13 cellular contexts compared by ENCODE assay signal in the genomic region with DNA sequence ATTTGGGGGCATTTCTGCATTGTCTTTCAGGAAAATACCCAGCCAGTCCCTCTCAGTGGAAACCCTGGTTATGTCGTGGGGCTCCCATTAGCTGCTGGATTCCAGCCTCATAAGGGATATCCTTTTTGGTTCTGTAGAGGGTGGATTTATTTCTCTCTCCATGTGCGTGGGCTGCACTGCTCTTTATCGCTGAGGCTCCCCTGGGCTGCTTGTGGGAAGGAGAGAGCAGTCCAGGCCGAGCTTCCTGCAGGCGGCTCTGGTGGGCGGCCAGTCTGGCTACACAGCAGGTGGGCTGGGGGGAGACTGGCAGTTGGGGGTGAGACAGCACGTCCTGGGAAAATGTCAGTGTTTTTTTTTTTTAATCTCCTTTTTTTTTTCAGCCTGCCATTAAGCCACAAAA. TPM values are rescaled to one million over a fixed set of nuclear protein-coding genes. Genes with fewer than 3 reads are reported as not detected.
A peak's percentile ranks its signal among the peaks of the same experiment; 100 is the strongest.
DNase-seq lines count a peak whose midpoint lies in the region; FAIRE-seq and TF ChIP-seq lines count a peak whose summit lies in the region.
"Had no signal": no experiment of that assay in that cellular context is flagged by ENCODE, and none has a peak within 500 bp of the region (broad histone marks: within the 10 kb centered on the region; RNA-seq: fewer than 3 reads in every experiment).

No MANE protein-coding gene starts in this region.

- H4K20me1 ChIP-seq in astrocyte (ENCODE audit: insufficient read depth, low read length), result no peaks in the 10 kb centered on the region

- H3K4me2 ChIP-seq in astrocyte (ENCODE audit: low read length), result peak overlapping the region; percentile 58

- H3K9me3 Mint-ChIP-seq in astrocyte (ENCODE audit: unreplicated experiment), result no peaks in the 10 kb centered on the region
- H3K9me3 Mint-ChIP-seq in progenitor cell of endocrine pancreas (ENCODE audit: low read depth), result no peaks in the 10 kb centered on the region

- DNase-seq in H7, result peak; percentile 56
- peak; percentile 49 for DNase-seq in astrocyte (ENCODE audit: low read depth)
- DNase-seq in iPS-NIHi11 (ENCODE audit: low spot score), result peak; percentile 41
- no peak for DNase-seq in DMS53 treated with DMSO at 0.1 percent for 48 hours (lab: John Stamatoyannopoulos, UW; ENCODE audit: unreplicated experiment)
- DNase-seq in activated CD8-positive, alpha-beta memory T cell treated with anti-CD3 and anti-CD28 coated beads, Interleukin-2, amount 50 U/mL, for 48 hours, result no peak
- no peak for DNase-seq in SK-N-DZ (ENCODE audit: low spot score)
- no peak for DNase-seq in progenitor cell of endocrine pancreas (ENCODE audit: low spot score, unreplicated experiment)
- DNase-seq: NCI-H1694, T-helper 9 cell had no signal

- H3K27me3 Mint-ChIP-seq in astrocyte (ENCODE audit: low read depth, unreplicated experiment) (no peaks in the 10 kb centered on the region), progenitor cell of endocrine pancreas (no peaks in the 10 kb centered on the region)

- H3K9ac ChIP-seq in astrocyte (ENCODE audit: low read length) (peak overlapping the region; percentile 28), skeletal muscle tissue (ENCODE audit: low read depth in 1 of 3, low read length in 3 of 3) (peak overlapping the region in 1 of 3 donors; percentile 41)

- H3K4me3 Mint-ChIP-seq in astrocyte (ENCODE audit: unreplicated experiment), result no peak overlapping the region
- no peak overlapping the region for H3K4me3 Mint-ChIP-seq in progenitor cell of endocrine pancreas (ENCODE audit: low read depth)

- H3K4me3 ChIP-seq in H7 (ENCODE audit: insufficient read depth, low read depth, low read length), result no peak overlapping the region
- H3K4me3 ChIP-seq in astrocyte (ENCODE audit: insufficient read depth, low read depth, low read length), result no peak overlapping the region
- H3K4me3 ChIP-seq in skeletal muscle tissue (ENCODE audit: low read length in 3 of 3), result peak overlapping the region in 2 of 3 donors; percentile 17 to 28
- H3K4me3 ChIP-seq: prostate gland had no signal

- no peaks in the 10 kb centered on the region for H3K36me3 ChIP-seq in H7 (replicated peaks; ENCODE audit: control insufficient read depth, insufficient read depth, low read length)
- H3K36me3 ChIP-seq in astrocyte (ENCODE audit: insufficient read depth, low read length), result no peaks in the 10 kb centered on the region
- peaks cover 2 to 4% (median 3%) of the 10 kb centered on the region in 3 donors for H3K36me3 ChIP-seq in skeletal muscle tissue (ENCODE audit: control insufficient read depth in 3 of 3, insufficient read depth in 3 of 3, low read length in 3 of 3)
- H3K36me3 ChIP-seq: prostate gland had no signal

- no peaks in the 10 kb centered on the region for H3K79me2 ChIP-seq in astrocyte (ENCODE audit: insufficient read depth, low read length)

- peaks cover 43% of the 10 kb centered on the region for H3K4me1 Mint-ChIP-seq in astrocyte (ENCODE audit: low read depth, unreplicated experiment)
- H3K4me1 Mint-ChIP-seq in progenitor cell of endocrine pancreas (ENCODE audit: low read depth), result no peaks in the 10 kb centered on the region

- H3K27ac Mint-ChIP-seq in astrocyte (ENCODE audit: unreplicated experiment) (peak overlapping the region; percentile 88), progenitor cell of endocrine pancreas (no peak overlapping the region)

- no peak for TF ChIP-seq CTCF in astrocyte (IDR thresholded peaks at IDR 0.05; ENCODE audit: insufficient read depth, low read depth, low read length)
- TF ChIP-seq CTCF in progenitor cell of endocrine pancreas (IDR thresholded peaks at IDR 0.05; ENCODE audit: unreplicated experiment), result no peak

- H3K36me3 Mint-ChIP-seq in astrocyte (ENCODE audit: low read depth, unreplicated experiment) (peaks cover 10% of the 10 kb centered on the region), progenitor cell of endocrine pancreas (ENCODE audit: insufficient read depth) (peaks cover 3% of the 10 kb centered on the region)

- no peak for FAIRE-seq in astrocyte (lab: Jason Lieb, UNC)
- FAIRE-seq: bronchial epithelial cell, keratinocyte had no signal

- peaks cover 33% of the 10 kb centered on the region for H3K4me1 ChIP-seq in astrocyte (ENCODE audit: insufficient read depth, low read length)
- H3K4me1 ChIP-seq in skeletal muscle tissue (ENCODE audit: control insufficient read depth in 3 of 3, insufficient read depth in 3 of 3, low read length in 3 of 3), result peaks cover 19 to 37% (median 20%) of the 10 kb centered on the region in 3 donors
- H3K4me1 ChIP-seq: prostate gland had no signal

- H3K27me3 ChIP-seq in H7 (ENCODE audit: control insufficient read depth, insufficient read depth, low read length) (no peaks in the 10 kb centered on the region), astrocyte (ENCODE audit: insufficient read depth, low read length) (no peaks in the 10 kb centered on the region), skeletal muscle tissue (ENCODE audit: control insufficient read depth in 3 of 3, insufficient read depth in 3 of 3, low read length in 3 of 3) (no peaks in the 10 kb centered on the region)

- H3K27ac ChIP-seq in astrocyte (ENCODE audit: low read depth, low read length), result no peak overlapping the region
- no peak overlapping the region for H3K27ac ChIP-seq in skeletal muscle tissue (ENCODE audit: low read depth, low read length)
- H3K27ac ChIP-seq: prostate gland had no signal

- H3K9me3 ChIP-seq in astrocyte (ENCODE audit: insufficient read depth, low read depth, low read length) (no peaks in the 10 kb centered on the region), skeletal muscle tissue (ENCODE audit: control insufficient read depth in 3 of 3, low read length in 3 of 3) (no peaks in the 10 kb centered on the region)
- H3K9me3 ChIP-seq: prostate gland had no signal

- H2AFZ ChIP-seq in astrocyte (ENCODE audit: low read depth, low read length), result no peak overlapping the region

RNA-seq across cellular contexts. Expression of gene TCTN1, which starts 27.6 kb away (rescaled TPM):
- 6.2 and 7.8 TPM in 2 replicates for total RNA-seq in H7 (2014; rRNA removed; shearing (Covaris generic))
- total RNA-seq in astrocyte (22.6 and 32.0 TPM in 2 replicates), skeletal muscle tissue (14.1 TPM), progenitor cell of endocrine pancreas (72.6 and 84.0 TPM in 2 replicates)
- polyA plus RNA-seq in SK-N-DZ (2014; cell fraction: cytosol; rRNA removed), result 39.6 and 51.3 TPM in 2 replicates
- 83.2 and 117 TPM in 2 replicates for polyA plus RNA-seq in SK-N-DZ (2014; cell fraction: nucleus; rRNA removed)

RNA-seq across cellular contexts. Expression of gene HVCN1, which starts 47.4 kb away (rescaled TPM):
- total RNA-seq in H7 (2014; rRNA removed; shearing (Covaris generic)), result 5.8 and 6.9 TPM in 2 replicates
- total RNA-seq in astrocyte (0.94 and 1.0 TPM in 2 replicates), skeletal muscle tissue (5.2 TPM), progenitor cell of endocrine pancreas (4.2 and 5.0 TPM in 2 replicates)
- polyA plus RNA-seq in SK-N-DZ (2014; cell fraction: cytosol; rRNA removed), result 3.1 and 4.6 TPM in 2 replicates
- polyA plus RNA-seq in SK-N-DZ (2014; cell fraction: nucleus; rRNA removed), result 2.0 and 2.1 TPM in 2 replicates

RNA-seq across cellular contexts. Expression of gene PPTC7, which starts 58.4 kb away (rescaled TPM):
- 4.6 and 7.4 TPM in 2 replicates for total RNA-seq in H7 (2014; rRNA removed; shearing (Covaris generic))
- total RNA-seq in astrocyte (14.9 and 16.6 TPM in 2 replicates), skeletal muscle tissue (6.3 TPM), progenitor cell of endocrine pancreas (13.7 and 15.1 TPM in 2 replicates)
- polyA plus RNA-seq in SK-N-DZ (2014; cell fraction: cytosol; rRNA removed), result 4.0 and 4.5 TPM in 2 replicates
- polyA plus RNA-seq in SK-N-DZ (2014; cell fraction: nucleus; rRNA removed), result 3.6 and 8.1 TPM in 2 replicates

Comparison
In these comparisons a context has a peak if more than half of its experiments do, and no peak if none do; other contexts are left out.
1. DNase-seq: peak in H7 (single experiment), astrocyte (single experiment) and iPS-NIHi11 (single experiment); none in DMS53 treated with DMSO at 0.1 percent for 48 hours (single experiment), activated CD8-positive, alpha-beta memory T cell treated with anti-CD3 and anti-CD28 coated beads, Interleukin-2, amount 50 U/mL, for 48 hours (single experiment), SK-N-DZ (single experiment) and progenitor cell of endocrine pancreas (single experiment).
2. H3K4me3 ChIP-seq: peak in skeletal muscle tissue (2 of 3); none in H7 (single experiment) and astrocyte (single experiment).